In the genomic region with DNA sequence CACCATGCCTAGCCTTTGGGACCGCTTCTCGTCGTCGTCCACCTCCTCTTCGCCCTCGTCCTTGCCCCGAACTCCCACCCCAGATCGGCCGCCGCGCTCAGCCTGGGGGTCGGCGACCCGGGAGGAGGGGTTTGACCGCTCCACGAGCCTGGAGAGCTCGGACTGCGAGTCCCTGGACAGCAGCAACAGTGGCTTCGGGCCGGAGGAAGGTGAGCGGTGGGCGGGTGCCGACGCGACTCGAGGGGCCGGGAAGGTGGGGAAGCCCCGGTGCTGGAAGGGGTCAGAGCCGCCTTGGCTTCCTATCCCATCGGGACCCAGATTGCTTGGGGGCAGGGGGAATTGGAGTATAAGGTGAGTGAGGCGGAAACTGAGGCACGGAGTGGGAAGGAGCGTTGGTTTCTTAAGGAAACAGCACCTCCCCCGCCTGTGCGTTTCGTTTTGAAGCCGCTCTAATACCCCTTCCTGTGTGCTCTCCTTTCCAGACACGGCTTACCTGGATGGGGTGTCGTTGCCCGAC, we compare ENCODE assay signal across 8 cellular contexts. TPM values are rescaled to one million over a fixed set of nuclear protein-coding genes. Genes with fewer than 3 reads are reported as not detected.
DNase-seq lines count a peak whose midpoint lies in the region; ATAC-seq and TF ChIP-seq lines count a peak whose summit lies in the region.

No MANE protein-coding gene starts in this region.

- H4K20me1 ChIP-seq in KMS-11 (ENCODE audit: insufficient read depth) = no peaks in the 10 kb centered on the region

- in situ Hi-C loops in GM13977 (cut with MboI; ENCODE audit: low pct_unique_long_range_greater_than_20kb, low sequenced_read_pairs, unreplicated experiment) = no loop called here

- H3K36me3 ChIP-seq in KMS-11 (ENCODE audit: insufficient read depth) (no peaks in the 10 kb centered on the region), colonic mucosa (no peaks in the 10 kb centered on the region), mucosa of descending colon (ENCODE audit: low read depth) (no peaks in the 10 kb centered on the region)

- intact Hi-C loops in colonic mucosa (cut with DNase I) (loop anchor here (2.0 kb wide), 1 partner anchor 57 kb away; no protein-coding TSS in a partner anchor), mucosa of descending colon (cut with DNase I, micrococcal nuclease) (no loop called here)

- no peaks in the 10 kb centered on the region for H3K27me3 ChIP-seq in KMS-11 (ENCODE audit: insufficient read depth, low read depth)
- H3K27me3 ChIP-seq in colonic mucosa = no peaks in the 10 kb centered on the region

- peak overlapping the region; percentile 80 for H3K9ac ChIP-seq in KMS-11
- peak overlapping the region; percentile 95 for H3K9ac ChIP-seq in colonic mucosa (ENCODE audit: low read depth in 2 of 2, low read length in 2 of 2)

- H3K79me2 ChIP-seq in KMS-11 (ENCODE audit: insufficient read depth, low read depth) = peaks cover 20% of the 10 kb centered on the region

- H2AFZ ChIP-seq in KMS-11 (ENCODE audit: low read depth) = peak overlapping the region; percentile 14; the same call in 1 of the 2 replicates

- peak; percentile 0 for ATAC-seq in mucosa of descending colon
- ATAC-seq in GM21717 (IDR thresholded peaks at IDR 0.05; ENCODE audit: unreplicated experiment) = no peak
- ATAC-seq in GM19452 (IDR thresholded peaks at IDR 0.05; ENCODE audit: unreplicated experiment) = no peak

- H3K4me1 ChIP-seq in KMS-11 (ENCODE audit: low read depth, poor library complexity, severe bottlenecking) = peaks cover 50% of the 10 kb centered on the region
- H3K4me1 ChIP-seq in colonic mucosa = peaks cover 28% of the 10 kb centered on the region
- H3K4me1 ChIP-seq in mucosa of descending colon (ENCODE audit: low read depth) = peaks cover 27% of the 10 kb centered on the region

- H3K4me3 ChIP-seq in KMS-11 (IDR thresholded peaks at IDR 0.05; ENCODE audit: insufficient read depth, low read depth, low read length) (peak overlapping the region; percentile 16), colonic mucosa (peak overlapping the region; percentile 79), mucosa of descending colon (peak overlapping the region; percentile 89)

- TF ChIP-seq CTCF in GM13977 (IDR thresholded peaks at IDR 0.05; ENCODE audit: extremely low read depth, insufficient read depth, missing control alignments) (no peak), KMS-11 (conservative IDR thresholded peaks at IDR 0.05; ENCODE audit: low read depth, low read length) (no peak), colonic mucosa (IDR thresholded peaks at IDR 0.05) (no peak), mucosa of descending colon (IDR thresholded peaks at IDR 0.05) (no peak)

- DNase-seq in GM13977 (ENCODE audit: low spot score) (peak; percentile 48), colonic mucosa (no peak), mucosa of descending colon (peak in 2 of 3 donors; percentile 74 to 77), middle frontal gyrus (ENCODE audit: extremely low spot score, low spot score) (no peak), DMS 273 treated with DMSO at 0.1 percent for 48 hours (lab: John Stamatoyannopoulos, UW) (no peak)

- H3K27ac ChIP-seq in KMS-11 (peak overlapping the region; percentile 64), colonic mucosa (peak overlapping the region; percentile 97)

- no peaks in the 10 kb centered on the region for H3K9me3 ChIP-seq in colonic mucosa
- H3K9me3 ChIP-seq in mucosa of descending colon = no peaks in the 10 kb centered on the region

- peak overlapping the region; percentile 97 for H3K4me2 ChIP-seq in KMS-11

RNA-seq across cellular contexts. Expression of gene DDIT4, which starts 0.5 kb away (rescaled TPM):
- 100 to 1,000 TPM in 1 of 2 donors, 10 to 100 TPM in 1; 45.5 to 147 TPM for total RNA-seq in colonic mucosa
- 100 to 1,000 TPM in 1 of 3 donors, 10 to 100 TPM in 2; 32.9 to 142 (median 49.6) TPM for total RNA-seq in mucosa of descending colon

RNA-seq across cellular contexts. Expression of gene ASCC1, which starts 58.2 kb away (rescaled TPM):
- 10 to 100 TPM; 16.2 to 19.2 TPM for total RNA-seq in colonic mucosa
- 10 to 100 TPM; 18.0 to 23.6 (median 21.4) TPM for total RNA-seq in mucosa of descending colon

RNA-seq across cellular contexts. Expression of gene ANAPC16, which starts 58.5 kb away (rescaled TPM):
- 10 to 100 TPM; 63.2 to 85.2 TPM for total RNA-seq in colonic mucosa
- total RNA-seq in mucosa of descending colon = 100 to 1,000 TPM in 1 of 3 donors, 10 to 100 TPM in 2; 72.1 to 126 (median 83.5) TPM

Comparison
In these comparisons a context has a peak if more than half of its experiments do, and no peak if none do; other contexts are left out.
1. DNase-seq: peak in GM13977 (single experiment) and mucosa of descending colon (2 of 3); none in colonic mucosa (single experiment), middle frontal gyrus (single experiment) and DMS 273 treated with DMSO at 0.1 percent for 48 hours (single experiment).
2. H3K4me3 ChIP-seq: peak in every context shown above with its lines; median percentile 89 in mucosa of descending colon; 79 in colonic mucosa; 16 in KMS-11.